21 cellular contexts compared by ENCODE assay signal in genomic region chr2:176500921-176501320, GRCh38.
DNase-seq lines count a peak whose midpoint lies in the region; ATAC-seq and TF ChIP-seq lines count a peak whose summit lies in the region.
"Had no signal": no experiment of that assay in that cellular context is flagged by ENCODE, and none has a peak within 500 bp of the region (broad histone marks: within the 10 kb centered on the region; RNA-seq: fewer than 3 reads in every experiment).

No MANE protein-coding gene starts in this region.

- no peak for TF ChIP-seq CTCF in psoas muscle (IDR thresholded peaks at IDR 0.05)
- no peak for TF ChIP-seq CTCF in esophagus squamous epithelium (IDR thresholded peaks at IDR 0.05)

- H3K4me3 ChIP-seq in psoas muscle: no peak overlapping the region
- H3K4me3 ChIP-seq in esophagus squamous epithelium: no peak overlapping the region
- H3K4me3 ChIP-seq: K562 had no signal

- H3K27me3 ChIP-seq in psoas muscle (ENCODE audit: insufficient read depth in 3 of 3, low read length in 2 of 3) (no peaks in the 10 kb centered on the region), esophagus squamous epithelium (peaks cover 0 to 3% (median 1%) of the 10 kb centered on the region in 4 donors)

- H3K9me3 ChIP-seq in psoas muscle: no peaks in the 10 kb centered on the region
- no peaks in the 10 kb centered on the region for H3K9me3 ChIP-seq in esophagus squamous epithelium
- H3K9me3 ChIP-seq: Caco-2 had no signal

- WGBS in psoas muscle, 3 donors: 59 to 80% (median 64%) methylated on average over 1 of the region's 1 CpG
- WGBS in esophagus squamous epithelium, 2 donors: 38 to 78% methylated on average over 1 of the region's 1 CpG

- TF ChIP-seq POLR2A in esophagus squamous epithelium (IDR thresholded peaks at IDR 0.05): no peak

- peak; percentile 78 for DNase-seq in AG20443 (ENCODE audit: low spot score)
- peak; percentile 89 for DNase-seq in GM04503 (ENCODE audit: low read depth)
- peak; percentile 37 for DNase-seq in fibroblast of gingiva (ENCODE audit: low read depth)
- DNase-seq in psoas muscle: no peak
- no peak for DNase-seq in pons (ENCODE audit: low spot score)
- no peak for DNase-seq in C1 segment of cervical spinal cord (lab: John Stamatoyannopoulos, UW)
- DNase-seq in esophagus squamous epithelium (lab: John Stamatoyannopoulos, UW): no peak
- DNase-seq: activated CD4-positive, alpha-beta T cell treated with anti-CD3 and anti-CD28 coated beads for 4 hours; activated naive CD8-positive, alpha-beta T cell treated with anti-CD3 and anti-CD28 coated beads, Interleukin-2, amount 10 ng/mL, durations not matched to agents 7 days and 5 days; Caco-2; left cardiac atrium; midbrain; MM.1S; NCI-H1436; nephron progenitor cell; SHP77; stimulated activated CD4-positive, alpha-beta T cell treated with anti-CD3 and anti-CD28 coated beads, Interleukin-4, amount 100 ng/mL, for 1 hour; stimulated activated naive CD8-positive, alpha-beta T cell treated with anti-CD3 and anti-CD28 coated beads, Interleukin-15, Interleukin-2, amounts not matched to agents 100 U/mL and 50 U/mL, for 24 hours; trophoblast cell had no signal

- ATAC-seq in psoas muscle (peak in 3 of 4 donors; percentile 26 to 57 (median 30)), GM19035 (IDR thresholded peaks at IDR 0.05; ENCODE audit: unreplicated experiment) (no peak)
- ATAC-seq: K562; stimulated activated naive CD8-positive, alpha-beta T cell treated with anti-CD3 and anti-CD28 coated beads, Interleukin-15, Interleukin-2, amounts not matched to agents 100 U/mL and 50 U/mL, for 24 hours had no signal

- H3K4me1 ChIP-seq in psoas muscle (no peaks in the 10 kb centered on the region), esophagus squamous epithelium (peaks cover 0 to 44% (median 1%) of the 10 kb centered on the region in 3 donors)
- H3K4me1 ChIP-seq: Caco-2 had no signal

- H3K27ac ChIP-seq in psoas muscle: no peak overlapping the region
- H3K27ac ChIP-seq in esophagus squamous epithelium: no peak overlapping the region

- intact Hi-C loops in psoas muscle (cut with DNase I) (no loop called here), esophagus squamous epithelium (cut with DNase I) (no loop called here)

- H3K36me3 ChIP-seq in psoas muscle (ENCODE audit: insufficient read depth in 1 of 2, low read depth in 1 of 2) (no peaks in the 10 kb centered on the region), esophagus squamous epithelium (no peaks in the 10 kb centered on the region)

Comparison
In these comparisons a context has a peak if more than half of its experiments do, and no peak if none do; other contexts are left out.
1. DNase-seq: peak in AG20443 (single experiment), GM04503 (single experiment) and fibroblast of gingiva (single experiment); none in psoas muscle (0 of 2), pons (single experiment), C1 segment of cervical spinal cord (0 of 14) and esophagus squamous epithelium (single experiment).